In genomic region chr3:9690451-9691450, GRCh38 we compare ENCODE assay signal across 7 cellular contexts. TPM values are rescaled to one million over a fixed set of nuclear protein-coding genes. Genes with fewer than 3 reads are reported as not detected.
DNase-seq lines count a peak whose midpoint lies in the region; ATAC-seq and TF ChIP-seq lines count a peak whose summit lies in the region.
"Had no signal": no experiment of that assay in that cellular context is flagged by ENCODE, and none has a peak within 500 bp of the region (broad histone marks: within the 10 kb centered on the region; RNA-seq: fewer than 3 reads in every experiment).

No MANE protein-coding gene starts in this region.

- peaks cover 0 to 100% (median 99%) of the 10 kb centered on the region in 9 donors for H3K36me3 ChIP-seq in heart left ventricle
- H3K36me3 ChIP-seq in lower lobe of right lung: peaks cover 100% of the 10 kb centered on the region

- H3K27me3 ChIP-seq in heart left ventricle (no peaks in the 10 kb centered on the region), lower lobe of right lung (ENCODE audit: low read depth) (no peaks in the 10 kb centered on the region)

- no peak for TF ChIP-seq POLR2A in heart left ventricle (IDR thresholded peaks at IDR 0.05)

- no peaks in the 10 kb centered on the region for H3K9me3 Mint-ChIP-seq in activated CD8-positive, alpha-beta memory T cell treated with anti-CD3 and anti-CD28 coated beads, Interleukin-2, amount 10 ng/mL, durations not matched to agents 7 days and 5 days (ENCODE audit: low read depth)

- TF ChIP-seq CTCF in heart left ventricle (IDR thresholded peaks at IDR 0.05): no peak
- TF ChIP-seq CTCF in lower lobe of right lung (IDR thresholded peaks at IDR 0.05): no peak

- H3K4me1 ChIP-seq in heart left ventricle (peaks cover 0 to 15% (median 0%) of the 10 kb centered on the region in 12 donors), lower lobe of right lung (no peaks in the 10 kb centered on the region)

- H3K27ac ChIP-seq in heart left ventricle: no peak overlapping the region
- H3K27ac ChIP-seq in lower lobe of right lung: no peak overlapping the region
- H3K27ac ChIP-seq: thoracic aorta had no signal

- CTCF ChIA-PET in activated CD8-positive, alpha-beta memory T cell treated with anti-CD3 and anti-CD28 coated beads, Interleukin-2, amount 10 ng/mL, durations not matched to agents 7 days and 5 days (lab: Charles Lee): interaction anchor here (1.0 kb wide), 1 partner anchor 32 kb away, joined by 3 read pairs; no protein-coding TSS in a partner anchor

- intact Hi-C loops in heart left ventricle (cut with DNase I): no loop called here
- intact Hi-C loops in lower lobe of right lung (cut with DNase I): no loop called here

- H3K9me3 ChIP-seq in heart left ventricle: no peaks in the 10 kb centered on the region
- no peaks in the 10 kb centered on the region for H3K9me3 ChIP-seq in lower lobe of right lung
- H3K9me3 ChIP-seq: thoracic aorta had no signal

- no peak overlapping the region for H3K4me3 ChIP-seq in heart left ventricle
- H3K4me3 ChIP-seq in lower lobe of right lung: no peak overlapping the region
- H3K4me3 ChIP-seq: thoracic aorta had no signal

- H3K27me3 Mint-ChIP-seq in activated CD8-positive, alpha-beta memory T cell treated with anti-CD3 and anti-CD28 coated beads, Interleukin-2, amount 10 ng/mL, durations not matched to agents 7 days and 5 days: no peaks in the 10 kb centered on the region

- H3K4me1 Mint-ChIP-seq in activated CD8-positive, alpha-beta memory T cell treated with anti-CD3 and anti-CD28 coated beads, Interleukin-2, amount 10 ng/mL, durations not matched to agents 7 days and 5 days: no peaks in the 10 kb centered on the region

- peaks cover 17% of the 10 kb centered on the region for H3K36me3 Mint-ChIP-seq in activated CD8-positive, alpha-beta memory T cell treated with anti-CD3 and anti-CD28 coated beads, Interleukin-2, amount 10 ng/mL, durations not matched to agents 7 days and 5 days

- no peak overlapping the region for H3K4me3 Mint-ChIP-seq in activated CD8-positive, alpha-beta memory T cell treated with anti-CD3 and anti-CD28 coated beads, Interleukin-2, amount 10 ng/mL, durations not matched to agents 7 days and 5 days

- ATAC-seq in GM18907 (IDR thresholded peaks at IDR 0.05; ENCODE audit: unreplicated experiment) (peak; percentile 99), HG03097 (IDR thresholded peaks at IDR 0.05; ENCODE audit: low FRiP score, unreplicated experiment) (peak; percentile 97), heart left ventricle (peak; percentile 51 to 76 (median 60)), lower lobe of right lung (no peak)
- no peak for ATAC-seq in activated CD8-positive, alpha-beta memory T cell treated with anti-CD3 and anti-CD28 coated beads, Interleukin-2, amount 10 ng/mL, durations not matched to agents 7 days and 5 days

- DNase-seq in heart left ventricle: no peak
- DNase-seq in activated CD8-positive, alpha-beta memory T cell treated with anti-CD3 and anti-CD28 coated beads, Interleukin-2, amount 10 ng/mL, durations not matched to agents 7 days and 5 days: no peak
- DNase-seq in NCI-H128 (lab: John Stamatoyannopoulos, UW; ENCODE audit: unreplicated experiment): no peak
- DNase-seq in lower lobe of right lung: no peak

- 58 to 72% (median 70%) methylated on average over 14 to 15 of the region's 15 CpGs for WGBS in heart left ventricle, 4 donors

- no peak overlapping the region for H3K27ac Mint-ChIP-seq in activated CD8-positive, alpha-beta memory T cell treated with anti-CD3 and anti-CD28 coated beads, Interleukin-2, amount 10 ng/mL, durations not matched to agents 7 days and 5 days

RNA-seq across cellular contexts. Expression of gene CPNE9, which starts 12.9 kb away (rescaled TPM):
- total RNA-seq in heart left ventricle (not detected), lower lobe of right lung (0.44 TPM)
- polyA plus RNA-seq in heart left ventricle: under 1 TPM in 1 of 2 donors, not detected in 1; 0.04 TPM
- not detected for total RNA-seq in activated CD8-positive, alpha-beta memory T cell treated with anti-CD3 and anti-CD28 coated beads, Interleukin-2, amount 10 ng/mL, durations not matched to agents 7 days and 5 days
- total RNA-seq: thoracic aorta had no signal

RNA-seq across cellular contexts. Expression of gene BRPF1, which starts 40.8 kb away (rescaled TPM):
- 10 to 100 TPM in 6 of 9 donors, 1 to 10 TPM in 3; 9.0 to 17.8 (median 10.6) TPM for total RNA-seq in heart left ventricle
- polyA plus RNA-seq in heart left ventricle: 10 to 100 TPM in 1 of 2 donors, 1 to 10 TPM in 1; 5.5 to 12.0 TPM
- total RNA-seq in activated CD8-positive, alpha-beta memory T cell treated with anti-CD3 and anti-CD28 coated beads, Interleukin-2, amount 10 ng/mL, durations not matched to agents 7 days and 5 days: 10 to 100 TPM; 48.1 to 50.1 TPM
- 22.3 TPM for total RNA-seq in lower lobe of right lung

RNA-seq across cellular contexts. Expression of gene MTMR14, which starts 41.4 kb away (rescaled TPM):
- total RNA-seq in heart left ventricle (10 to 100 TPM; 31.6 to 93.7 (median 46.3) TPM), lower lobe of right lung (61.0 TPM)
- 10 to 100 TPM; 34.1 to 37.7 TPM for polyA plus RNA-seq in heart left ventricle
- 10 to 100 TPM; 50.5 to 52.7 TPM for total RNA-seq in activated CD8-positive, alpha-beta memory T cell treated with anti-CD3 and anti-CD28 coated beads, Interleukin-2, amount 10 ng/mL, durations not matched to agents 7 days and 5 days

RNA-seq across cellular contexts. Expression of gene OGG1, which starts 59.0 kb away (rescaled TPM):
- total RNA-seq in heart left ventricle (10 to 100 TPM in 2 of 9 donors, 1 to 10 TPM in 7; 6.2 to 14.8 (median 8.3) TPM), lower lobe of right lung (21.5 TPM)
- 10 to 100 TPM in 1 of 2 donors, 1 to 10 TPM in 1; 9.8 to 12.2 TPM for polyA plus RNA-seq in heart left ventricle
- total RNA-seq in activated CD8-positive, alpha-beta memory T cell treated with anti-CD3 and anti-CD28 coated beads, Interleukin-2, amount 10 ng/mL, durations not matched to agents 7 days and 5 days: 10 to 100 TPM; 32.1 to 34.5 TPM

Comparison
In these comparisons a context has a peak if more than half of its experiments do, and no peak if none do; other contexts are left out.
1. ATAC-seq: peak in GM18907 (single experiment), HG03097 (single experiment) and heart left ventricle (4 of 4); none in activated CD8-positive, alpha-beta memory T cell treated with anti-CD3 and anti-CD28 coated beads, Interleukin-2, amount 10 ng/mL, durations not matched to agents 7 days and 5 days (single experiment) and lower lobe of right lung (0 of 2).